Comparison of ENCODE assay signal across 18 cellular contexts in the genomic region with DNA sequence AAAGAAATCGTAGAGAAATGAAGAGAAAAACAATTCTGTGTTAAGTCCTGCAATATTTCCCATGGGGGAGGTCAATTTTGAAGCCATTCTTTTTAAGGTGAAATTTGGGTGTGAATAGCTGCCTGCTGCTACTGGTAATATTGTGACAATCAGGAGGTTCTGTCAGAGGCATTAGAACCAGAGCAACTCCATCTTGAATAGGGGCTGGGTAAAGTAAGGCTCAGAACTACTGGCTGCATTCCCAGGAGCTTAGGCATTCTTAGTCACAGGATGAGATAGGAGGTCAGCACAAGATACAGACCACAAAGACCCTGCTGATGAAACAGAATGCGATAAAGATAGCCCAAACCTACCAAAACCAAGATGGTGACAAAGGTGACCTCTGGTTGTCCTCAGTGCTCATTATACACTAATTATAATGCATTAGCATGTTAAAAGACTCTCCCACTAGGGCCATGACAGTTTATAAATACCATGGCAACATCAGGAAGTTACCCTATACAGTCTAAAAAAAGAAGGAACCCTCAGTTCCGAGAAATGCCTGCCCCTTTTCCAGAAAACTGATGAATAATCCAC. TPM values are rescaled to one million over a fixed set of nuclear protein-coding genes. Genes with fewer than 3 reads are reported as not detected.
DNase-seq lines count a peak whose midpoint lies in the region; ATAC-seq, FAIRE-seq and TF ChIP-seq lines count a peak whose summit lies in the region.
"Had no signal": no experiment of that assay in that cellular context is flagged by ENCODE, and none has a peak within 500 bp of the region (broad histone marks: within the 10 kb centered on the region; RNA-seq: fewer than 3 reads in every experiment).

No MANE protein-coding gene starts in this region.

- no peaks in the 10 kb centered on the region for H3K4me1 ChIP-seq in mesenchymal stem cell (ENCODE audit: control insufficient read depth, insufficient read depth, low read depth, low read length)
- H3K4me1 ChIP-seq: ascending aorta, BE2C, gastroesophageal sphincter had no signal

- ATAC-seq in GM18520 (IDR thresholded peaks at IDR 0.05; ENCODE audit: unreplicated experiment) (no peak), HG02938 (IDR thresholded peaks at IDR 0.05; ENCODE audit: unreplicated experiment) (no peak)
- ATAC-seq: gastroesophageal sphincter; stimulated activated effector memory CD8-positive, alpha-beta T cell treated with anti-CD3 and anti-CD28 coated beads, Interleukin-12 subunit alpha, Interleukin-12 subunit beta, amount 100 ng/mL, for 72 hours; WTC11 had no signal

- H2BK120ac ChIP-seq in mesenchymal stem cell (ENCODE audit: low read depth, low read length), result no peak overlapping the region

- no peak overlapping the region for H2AFZ ChIP-seq in mesenchymal stem cell (ENCODE audit: low read depth, low read length)

- H3K27me3 ChIP-seq in bronchial epithelial cell (ENCODE audit: control insufficient read depth, insufficient read depth, low read length), result no peaks in the 10 kb centered on the region
- H3K27me3 ChIP-seq in mesenchymal stem cell (ENCODE audit: control insufficient read depth in 1 of 2, insufficient read depth in 1 of 2, low read length in 2 of 2), result no peaks in the 10 kb centered on the region
- H3K27me3 ChIP-seq: ascending aorta, BE2C, gastroesophageal sphincter had no signal

- FAIRE-seq in H54 (lab: Jason Lieb, UNC), result peak; percentile 86
- peak; percentile 46 for FAIRE-seq in RCC 7860 (lab: Jason Lieb, UNC)
- no peak for FAIRE-seq in bronchial epithelial cell (lab: Jason Lieb, UNC)

- no peak overlapping the region for H3K14ac ChIP-seq in mesenchymal stem cell (ENCODE audit: low read length in 2 of 2)

- H3K9me3 ChIP-seq in mesenchymal stem cell (ENCODE audit: control insufficient read depth, low read length), result no peaks in the 10 kb centered on the region
- H3K9me3 ChIP-seq: ascending aorta, BE2C, gastroesophageal sphincter had no signal

- H4K91ac ChIP-seq in mesenchymal stem cell (ENCODE audit: low read length), result no peak overlapping the region

- no peak for TF ChIP-seq POLR2A in H54 (IDR thresholded peaks at IDR 0.05; ENCODE audit: low read depth, low read length)

- H3K4me3 ChIP-seq in bronchial epithelial cell (ENCODE audit: low read depth, low read length), result no peak overlapping the region
- no peak overlapping the region for H3K4me3 ChIP-seq in mesenchymal stem cell (ENCODE audit: insufficient read depth in 1 of 2, low read depth in 1 of 2, low read length in 2 of 2)
- H3K4me3 ChIP-seq: ascending aorta, gastroesophageal sphincter had no signal

- DNase-seq in H54 (ENCODE audit: insufficient read length, low spot score), result no peak
- peak; percentile 49 for DNase-seq in RCC 7860 (ENCODE audit: low spot score)
- DNase-seq in bronchial epithelial cell (ENCODE audit: low read depth), result peak; percentile 51
- peak; percentile 18 for DNase-seq in mesenchymal stem cell
- no peak for DNase-seq in NOMO-1 treated with dmso at 0.1 percent for 144 hours (lab: John Stamatoyannopoulos, UW; ENCODE audit: unreplicated experiment)
- no peak for DNase-seq in H4 (ENCODE audit: low spot score)
- DNase-seq: activated gamma-delta T cell treated with Interleukin-2 at 50 U/mL for 16 hours, BE2C, DMS153, NCI-H1436, NCI-H345, trophoblast cell had no signal

- no peak overlapping the region for H4K8ac ChIP-seq in mesenchymal stem cell (ENCODE audit: low read length)

- no peak overlapping the region for H3K4me2 ChIP-seq in mesenchymal stem cell (ENCODE audit: low read length, poor library complexity, severe bottlenecking)

- TF ChIP-seq CTCF in bronchial epithelial cell (IDR thresholded peaks at IDR 0.05; ENCODE audit: insufficient read depth, low read length, severe bottlenecking), result no peak

- H2BK5ac ChIP-seq in mesenchymal stem cell (ENCODE audit: low read depth, low read length, poor library complexity, severe bottlenecking), result no peak overlapping the region

- no peak overlapping the region for H3K9ac ChIP-seq in mesenchymal stem cell (ENCODE audit: low read length)

- H3K18ac ChIP-seq in mesenchymal stem cell (ENCODE audit: low read depth in 1 of 2, low read length in 2 of 2), result no peak overlapping the region

- no peak overlapping the region for H3K27ac ChIP-seq in mesenchymal stem cell (ENCODE audit: low read length, poor library complexity, severe bottlenecking)
- H3K27ac ChIP-seq: ascending aorta, gastroesophageal sphincter had no signal

- no peak overlapping the region for H2AK5ac ChIP-seq in mesenchymal stem cell (ENCODE audit: low read length, severe bottlenecking)

- no peaks in the 10 kb centered on the region for H3K79me1 ChIP-seq in mesenchymal stem cell (replicated peaks; ENCODE audit: low read length, poor library complexity, severe bottlenecking)

- H2BK15ac ChIP-seq in mesenchymal stem cell (ENCODE audit: low read depth, poor library complexity, severe bottlenecking), result no peak overlapping the region

- H3K36me3 ChIP-seq in bronchial epithelial cell (ENCODE audit: control insufficient read depth, insufficient read depth, low read length), result no peaks in the 10 kb centered on the region
- H3K36me3 ChIP-seq in mesenchymal stem cell (ENCODE audit: control insufficient read depth in 1 of 2, insufficient read depth in 2 of 2, low read depth in 1 of 2, low read length in 2 of 2), result no peaks in the 10 kb centered on the region
- H3K36me3 ChIP-seq: ascending aorta, BE2C, gastroesophageal sphincter had no signal

- H2BK12ac ChIP-seq in mesenchymal stem cell (ENCODE audit: low read length in 2 of 2), result no peak overlapping the region

- WGBS in mesenchymal stem cell, result 77% methylated on average over 3 of the region's 3 CpGs

- no peak overlapping the region for H3K23ac ChIP-seq in mesenchymal stem cell (ENCODE audit: low read length in 2 of 2)

- no peak overlapping the region for H3K4ac ChIP-seq in mesenchymal stem cell (ENCODE audit: low read depth in 1 of 2, low read length in 2 of 2)

RNA-seq across cellular contexts. Expression of a gene that starts 24.8 kb away (rescaled TPM):
- total RNA-seq in bronchial epithelial cell, result 19.3 and 35.5 TPM in 2 replicates
- polyA plus RNA-seq in mesenchymal stem cell (2013, experiment 1 of 2), result 44.1 TPM
- polyA plus RNA-seq in mesenchymal stem cell (2013, experiment 2 of 2), result 40.3 TPM
- total RNA-seq in H4 (2014; rRNA removed; shearing (Covaris generic)), result 38.0 and 57.8 TPM in 2 replicates

Comparison
In these comparisons a context has a peak if more than half of its experiments do, and no peak if none do; other contexts are left out.
1. DNase-seq: peak in RCC 7860 (single experiment), bronchial epithelial cell (single experiment) and mesenchymal stem cell (single experiment); none in H54 (single experiment), NOMO-1 treated with dmso at 0.1 percent for 144 hours (single experiment) and H4 (single experiment).